ENCODE assay signal across 8 cellular contexts in genomic region chr14:106638786-106639452, GRCh38.
DNase-seq lines count a peak whose midpoint lies in the region; TF ChIP-seq lines count a peak whose summit lies in the region.
"Not testable (repeated sequence)": the region's sequence is repeated elsewhere in the genome, so short reads cannot be mapped to it uniquely, and the experiment has no call there.

No MANE protein-coding gene starts in this region.

- H3K4me2 ChIP-seq in KMS-11: peak overlapping the region; percentile 37; the same call in 1 of the 2 replicates

- POLR2A ChIA-PET in GM10248 (lab: Yijun Ruan, JAX): not testable (repeated sequence)

- H3K79me2 ChIP-seq in KMS-11 (ENCODE audit: insufficient read depth, low read depth): not testable (repeated sequence)

- peak overlapping the region; percentile 33 for H3K4me3 Mint-ChIP-seq in activated naive CD4-positive, alpha-beta T cell treated with anti-CD3 and anti-CD28 coated beads, Interleukin-2, amount 50 U/mL, for 24 hours
- peak overlapping the region in 3 of 5 donors; percentile 8 to 38 (median 27) for H3K4me3 Mint-ChIP-seq in immature natural killer cell

- not testable (repeated sequence) for H3K4me1 Mint-ChIP-seq in activated naive CD4-positive, alpha-beta T cell treated with anti-CD3 and anti-CD28 coated beads, Interleukin-2, amount 50 U/mL, for 24 hours; immature natural killer cell

- not testable (repeated sequence) for H3K27me3 ChIP-seq in BE2C; KMS-11 (ENCODE audit: insufficient read depth, low read depth)
- peaks cover 43% of the 10 kb centered on the region for H3K27me3 ChIP-seq in WERI-Rb-1 (ENCODE audit: insufficient read depth, low read depth, severe bottlenecking)

- not testable (repeated sequence) for H3K9me3 ChIP-seq in BE2C; WERI-Rb-1 (ENCODE audit: severe bottlenecking)

- DNase-seq in BE2C: peak; percentile 66
- peak; percentile 38 for DNase-seq in GM10248 (ENCODE audit: extremely low spot score)
- DNase-seq in NOMO-1 treated with DMSO at 0.1 percent for 48 hours (lab: John Stamatoyannopoulos, UW; ENCODE audit: unreplicated experiment): peak; percentile 12
- peak; percentile 48 for DNase-seq in WERI-Rb-1
- peak; percentile 21 to 49 (median 48) for DNase-seq in immature natural killer cell
- DNase-seq in stimulated activated CD4-positive, alpha-beta T cell treated with anti-CD3 and anti-CD28 coated beads, Interleukin-4, amount 100 ng/mL, for 4 hours: peak; percentile 10 to 12

- peak overlapping the region; percentile 55 for H3K27ac Mint-ChIP-seq in activated naive CD4-positive, alpha-beta T cell treated with anti-CD3 and anti-CD28 coated beads, Interleukin-2, amount 50 U/mL, for 24 hours
- H3K27ac Mint-ChIP-seq in immature natural killer cell: not testable (repeated sequence)

- not testable (repeated sequence) for H3K9ac ChIP-seq in KMS-11

- not testable (repeated sequence) for H3K36me3 ChIP-seq in BE2C; KMS-11 (ENCODE audit: insufficient read depth); WERI-Rb-1

- not testable (repeated sequence) for H3K4me1 ChIP-seq in BE2C; KMS-11 (ENCODE audit: low read depth, poor library complexity, severe bottlenecking)

- not testable (repeated sequence) for H3K27ac ChIP-seq in KMS-11, WERI-Rb-1

- not testable (repeated sequence) for H3K4me3 ChIP-seq in BE2C (ENCODE audit: low read depth, low read length); KMS-11 (IDR thresholded peaks at IDR 0.05; ENCODE audit: insufficient read depth, low read depth, low read length); WERI-Rb-1 (ENCODE audit: low read depth, low read length)

- not testable (repeated sequence) for H3K36me3 Mint-ChIP-seq in activated naive CD4-positive, alpha-beta T cell treated with anti-CD3 and anti-CD28 coated beads, Interleukin-2, amount 50 U/mL, for 24 hours; immature natural killer cell

- not testable (repeated sequence) for H2AFZ ChIP-seq in KMS-11 (ENCODE audit: low read depth)

- TF ChIP-seq CTCF in BE2C (IDR thresholded peaks at IDR 0.05; ENCODE audit: low read depth, low read length) (peak; percentile 46), GM10248 (IDR thresholded peaks at IDR 0.05; ENCODE audit: control extremely low read depth, extremely low read depth, low read depth, missing control alignments) (peak; percentile 50), WERI-Rb-1 (IDR thresholded peaks at IDR 0.05; ENCODE audit: low read depth, low read length) (peak; percentile 65)
- not testable (repeated sequence) for TF ChIP-seq CTCF in KMS-11 (conservative IDR thresholded peaks at IDR 0.05; ENCODE audit: low read depth, low read length)

- not testable (repeated sequence) for H3K27me3 Mint-ChIP-seq in activated naive CD4-positive, alpha-beta T cell treated with anti-CD3 and anti-CD28 coated beads, Interleukin-2, amount 50 U/mL, for 24 hours; immature natural killer cell (ENCODE audit: low read depth in 3 of 3)

- H4K20me1 ChIP-seq in KMS-11 (ENCODE audit: insufficient read depth): not testable (repeated sequence)

- not testable (repeated sequence) for H3K9me3 Mint-ChIP-seq in activated naive CD4-positive, alpha-beta T cell treated with anti-CD3 and anti-CD28 coated beads, Interleukin-2, amount 50 U/mL, for 24 hours; immature natural killer cell

- CTCF ChIA-PET in GM10248 (lab: Yijun Ruan, JAX): interaction anchor here (0.6 to 3.1 kb wide), 5 partner anchors 11 to 43 kb away, joined by 3 to 34 read pairs (median 9); no protein-coding TSS in a partner anchor

Comparison
In these comparisons a context has a peak if more than half of its experiments do, and no peak if none do; other contexts are left out.
1. DNase-seq: peak in every context shown above with its lines; median percentile 66 in BE2C; 48 in WERI-Rb-1; 48 in immature natural killer cell; 38 in GM10248; 12 in NOMO-1 treated with DMSO at 0.1 percent for 48 hours; 11 in stimulated activated CD4-positive, alpha-beta T cell treated with anti-CD3 and anti-CD28 coated beads, Interleukin-4, amount 100 ng/mL, for 4 hours.